6 cellular contexts compared by ENCODE assay signal in the genomic region with DNA sequence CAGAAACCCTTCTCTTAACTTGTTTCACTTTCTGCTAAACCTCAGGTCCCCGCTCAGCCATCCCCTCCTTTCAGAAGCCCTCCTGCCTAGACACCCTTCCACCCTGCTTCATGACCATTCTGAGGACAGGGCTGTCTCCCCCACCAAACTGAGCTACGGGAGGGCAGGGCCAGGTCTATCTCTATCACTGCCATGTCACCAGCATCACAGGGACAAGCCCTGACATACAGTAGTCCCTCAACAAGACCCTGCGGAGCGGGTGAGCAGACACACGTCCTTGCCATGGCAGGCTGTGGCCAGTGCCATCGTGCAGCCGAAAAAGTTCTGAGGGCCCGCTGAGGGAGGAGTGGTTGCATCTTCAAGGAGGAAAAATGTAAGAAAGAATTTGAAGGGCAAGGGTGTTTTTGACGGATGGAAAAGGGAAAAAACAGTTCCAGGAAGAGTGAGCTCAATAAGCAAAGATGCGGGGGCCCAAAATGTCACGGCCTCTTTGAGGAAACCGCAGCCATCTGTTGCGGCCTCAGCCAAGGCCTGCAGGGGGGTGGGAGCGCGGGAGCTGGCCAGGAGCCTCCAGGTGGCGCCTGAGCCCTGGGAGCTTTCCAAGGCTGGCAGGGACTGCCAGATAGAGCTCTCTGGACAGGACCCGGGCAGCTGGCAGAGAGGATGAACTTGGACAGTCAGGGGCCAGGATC. TPM values are rescaled to one million over a fixed set of nuclear protein-coding genes. Genes with fewer than 3 reads are reported as not detected.
DNase-seq lines count a peak whose midpoint lies in the region; ATAC-seq and TF ChIP-seq lines count a peak whose summit lies in the region.

No MANE protein-coding gene starts in this region.

- no peak overlapping the region for H3K27ac Mint-ChIP-seq in Caco-2 (ENCODE audit: unreplicated experiment)
- peak overlapping the region; percentile 98 for H3K27ac Mint-ChIP-seq in activated CD8-positive, alpha-beta T cell treated with anti-CD3 and anti-CD28 coated beads for 36 hours

- CTCF ChIA-PET in Caco-2 (lab: Charles Lee) = interaction anchor here (0.6 to 3.2 kb wide), 22 partner anchors 12 to 848 kb away, joined by 3 to 117 read pairs (median 6); a partner anchor contains a TSS
- CTCF ChIA-PET in activated CD8-positive, alpha-beta T cell treated with anti-CD3 and anti-CD28 coated beads for 36 hours (lab: Charles Lee) = interaction anchor here (0.8 to 19.7 kb wide), 14 partner anchors 8 to 132 kb away, joined by 3 to 300 read pairs (median 4); a partner anchor contains a TSS

- peaks cover 6% of the 10 kb centered on the region for H3K4me1 Mint-ChIP-seq in Caco-2 (ENCODE audit: low read depth, unreplicated experiment)
- H3K4me1 Mint-ChIP-seq in activated CD8-positive, alpha-beta T cell treated with anti-CD3 and anti-CD28 coated beads for 36 hours (ENCODE audit: low read depth) = peaks cover 73% of the 10 kb centered on the region

- H3K36me3 Mint-ChIP-seq in Caco-2 (ENCODE audit: insufficient read depth, unreplicated experiment) = peaks cover 5% of the 10 kb centered on the region
- peaks cover 32% of the 10 kb centered on the region for H3K36me3 Mint-ChIP-seq in activated CD8-positive, alpha-beta T cell treated with anti-CD3 and anti-CD28 coated beads for 36 hours (ENCODE audit: low read depth)

- intact Hi-C loops in Caco-2 (cut with micrococcal nuclease; ENCODE audit: unreplicated experiment) = no loop called here
- intact Hi-C loops in activated CD8-positive, alpha-beta T cell treated with anti-CD3 and anti-CD28 coated beads for 36 hours (cut with micrococcal nuclease) = loop anchor here (10.0 kb wide), 1 partner anchor 108 kb away; no protein-coding TSS in a partner anchor

- H3K9me3 Mint-ChIP-seq in Caco-2 (ENCODE audit: unreplicated experiment) = no peaks in the 10 kb centered on the region
- no peaks in the 10 kb centered on the region for H3K9me3 Mint-ChIP-seq in activated CD8-positive, alpha-beta T cell treated with anti-CD3 and anti-CD28 coated beads for 36 hours

- BruUV-seq in Caco-2 (replicated peaks; lab: Mats Ljungman, UMichigan) = no TSS peak

- peak; percentile 80 to 86 for DNase-seq in Caco-2
- DNase-seq in LoVo (ENCODE audit: low spot score) = peak; percentile 20
- peak; percentile 90 for DNase-seq in activated CD8-positive, alpha-beta T cell treated with anti-CD3 and anti-CD28 coated beads for 36 hours
- peak; percentile 59 for DNase-seq in kidney tubule cell (ENCODE audit: low spot score)

- H3K9me3 ChIP-seq in Caco-2 = no peaks in the 10 kb centered on the region

- H3K4me3 ChIP-seq in Caco-2 (ENCODE audit: low read depth, low read length) = no peak overlapping the region

- no peaks in the 10 kb centered on the region for H3K27me3 Mint-ChIP-seq in Caco-2 (ENCODE audit: insufficient read depth, unreplicated experiment)
- no peaks in the 10 kb centered on the region for H3K27me3 Mint-ChIP-seq in activated CD8-positive, alpha-beta T cell treated with anti-CD3 and anti-CD28 coated beads for 36 hours

- peaks cover 14% of the 10 kb centered on the region for H3K4me1 ChIP-seq in Caco-2

- H3K27me3 ChIP-seq in Caco-2 (replicated peaks; ENCODE audit: control insufficient read depth, insufficient read depth, low read length) = no peaks in the 10 kb centered on the region

- ATAC-seq in activated CD8-positive, alpha-beta T cell treated with anti-CD3 and anti-CD28 coated beads for 36 hours = peak; percentile 24
- ATAC-seq in HG02852 (IDR thresholded peaks at IDR 0.05; ENCODE audit: unreplicated experiment) (no peak), HG03432 (IDR thresholded peaks at IDR 0.05; ENCODE audit: unreplicated experiment) (no peak)

- no peaks in the 10 kb centered on the region for H3K36me3 ChIP-seq in Caco-2 (ENCODE audit: control insufficient read depth, insufficient read depth, low read length)

- TF ChIP-seq CTCF in Caco-2 (IDR thresholded peaks at IDR 0.05; ENCODE audit: insufficient read depth in 1 of 2, low read depth in 1 of 2, low read length in 1 of 2, severe bottlenecking in 1 of 2, unreplicated experiment in 1 of 2) = peak; percentile 87 to 99
- TF ChIP-seq CTCF in activated CD8-positive, alpha-beta T cell treated with anti-CD3 and anti-CD28 coated beads for 36 hours (IDR thresholded peaks at IDR 0.05) = peak; percentile 26

- POLR2A ChIA-PET in Caco-2 (lab: Charles Lee) = interaction anchor here (0.6 to 1.2 kb wide), 5 partner anchors 14 to 58 kb away, joined by 3 to 15 read pairs (median 4); a partner anchor contains a TSS
- POLR2A ChIA-PET in activated CD8-positive, alpha-beta T cell treated with anti-CD3 and anti-CD28 coated beads for 36 hours (lab: Charles Lee) = interaction anchor here (0.6 to 14.9 kb wide), 8 partner anchors 8 to 93 kb away, joined by 3 to 232 read pairs (median 8); a partner anchor contains a TSS

- no peak overlapping the region for H3K4me3 Mint-ChIP-seq in Caco-2 (ENCODE audit: unreplicated experiment)
- peak overlapping the region; percentile 71 for H3K4me3 Mint-ChIP-seq in activated CD8-positive, alpha-beta T cell treated with anti-CD3 and anti-CD28 coated beads for 36 hours

RNA-seq across cellular contexts. Expression of a gene that starts 8.1 kb away (rescaled TPM):
- not detected in 2 replicates for total RNA-seq in Caco-2 (2022)
- 10 to 100 TPM; 45.4 to 48.8 TPM for total RNA-seq in activated CD8-positive, alpha-beta T cell treated with anti-CD3 and anti-CD28 coated beads for 36 hours

RNA-seq across cellular contexts. Expression of a gene that starts 15.6 kb away (rescaled TPM):
- total RNA-seq in Caco-2 (2022) = 465 and 484 TPM in 2 replicates
- 100 to 1,000 TPM; 565 to 582 TPM for total RNA-seq in activated CD8-positive, alpha-beta T cell treated with anti-CD3 and anti-CD28 coated beads for 36 hours

RNA-seq across cellular contexts. Expression of a gene that starts 19.2 kb away (rescaled TPM):
- total RNA-seq in Caco-2 (2022) = not detected in 2 replicates
- 10 to 100 TPM; 33.0 to 45.4 TPM for total RNA-seq in activated CD8-positive, alpha-beta T cell treated with anti-CD3 and anti-CD28 coated beads for 36 hours

RNA-seq across cellular contexts. Expression of a gene that starts 44.2 kb away (rescaled TPM):
- total RNA-seq in Caco-2 (2022) = 0.39 and 0.75 TPM in 2 replicates
- total RNA-seq in activated CD8-positive, alpha-beta T cell treated with anti-CD3 and anti-CD28 coated beads for 36 hours = 1 to 10 TPM; 5.8 to 6.1 TPM

Comparison
In these comparisons a context has a peak if more than half of its experiments do, and no peak if none do; other contexts are left out.
1. DNase-seq: peak in every context shown above with its lines; median percentile 90 in activated CD8-positive, alpha-beta T cell treated with anti-CD3 and anti-CD28 coated beads for 36 hours; 83 in Caco-2; 59 in kidney tubule cell; 20 in LoVo.
2. RNA of a gene that starts 8.1 kb away (total RNA-seq): 45.4 to 48.8 TPM in activated CD8-positive, alpha-beta T cell treated with anti-CD3 and anti-CD28 coated beads for 36 hours; not detected in Caco-2; every median in the first group is over 10 times any median in the second.
3. RNA of a gene that starts 19.2 kb away (total RNA-seq): 33.0 to 45.4 TPM in activated CD8-positive, alpha-beta T cell treated with anti-CD3 and anti-CD28 coated beads for 36 hours; not detected in Caco-2; every median in the first group is over 10 times any median in the second.